ENCODE assay signal across 22 cellular contexts in genomic region chr13:80504453-80504852, GRCh38.
DNase-seq lines count a peak whose midpoint lies in the region; ATAC-seq and TF ChIP-seq lines count a peak whose summit lies in the region.
"Had no signal": no experiment of that assay in that cellular context is flagged by ENCODE, and none has a peak within 500 bp of the region (broad histone marks: within the 10 kb centered on the region; RNA-seq: fewer than 3 reads in every experiment).

No MANE protein-coding gene starts in this region.

- WGBS in endodermal cell (ENCODE audit: insufficient coverage in 1 of 2, insufficient read length in 1 of 2), 2 experiments = 50 to 74% methylated on average over 2 to 4 of the region's 4 CpGs

- no peak overlapping the region for H3K4me3 Mint-ChIP-seq in endodermal cell
- H3K4me3 Mint-ChIP-seq in stimulated activated naive CD8-positive, alpha-beta T cell treated with anti-CD3 and anti-CD28 coated beads, Interleukin-15, amount 100 ng/mL, for 72 hours = no peak overlapping the region
- H3K4me3 Mint-ChIP-seq: CD4-positive, alpha-beta memory T cell had no signal

- ATAC-seq in left cardiac atrium = peak; percentile 38 to 57
- ATAC-seq in stimulated activated naive CD8-positive, alpha-beta T cell treated with anti-CD3 and anti-CD28 coated beads, Interleukin-15, amount 100 ng/mL, for 72 hours = no peak
- ATAC-seq: GM12878, HepG2 had no signal

- H3K36me3 Mint-ChIP-seq in endodermal cell (ENCODE audit: low read depth) = peaks cover 4% of the 10 kb centered on the region
- H3K36me3 Mint-ChIP-seq: CD4-positive, alpha-beta memory T cell had no signal

- POLR2A ChIA-PET in A673 (lab: Charles Lee; ENCODE audit: low non-redundant PET) = no interaction called here

- H3K4me3 ChIP-seq in A673 (ENCODE audit: low read depth, low read length, poor library complexity, severe bottlenecking) = no peak overlapping the region
- H3K4me3 ChIP-seq in choroid plexus epithelial cell (ENCODE audit: low read depth, low read length) = no peak overlapping the region
- no peak overlapping the region for H3K4me3 ChIP-seq in skeletal muscle cell (ENCODE audit: low read depth, low read length)
- H3K4me3 ChIP-seq in endodermal cell (ENCODE audit: low read length) = no peak overlapping the region
- H3K4me3 ChIP-seq: BLaER1, GM12878 had no signal

- H3K9ac ChIP-seq in endodermal cell (ENCODE audit: extremely low read depth, low read length, poor library complexity, severe bottlenecking) = no peak overlapping the region
- H3K9ac ChIP-seq: BLaER1 had no signal

- no peaks in the 10 kb centered on the region for H3K27me3 Mint-ChIP-seq in endodermal cell (ENCODE audit: insufficient read depth)
- no peaks in the 10 kb centered on the region for H3K27me3 Mint-ChIP-seq in stimulated activated naive CD8-positive, alpha-beta T cell treated with anti-CD3 and anti-CD28 coated beads, Interleukin-15, amount 100 ng/mL, for 72 hours
- H3K27me3 Mint-ChIP-seq: CD4-positive, alpha-beta memory T cell had no signal

- CTCF ChIA-PET in A673 (lab: Charles Lee) = no interaction called here

- DNase-seq in A673 (ENCODE audit: low spot score) (peak; percentile 69), choroid plexus epithelial cell (ENCODE audit: low read depth) (peak; percentile 42), left cardiac atrium (no peak), skeletal muscle cell (ENCODE audit: low read depth) (peak; percentile 46), cerebellar nuclear complex (lab: John Stamatoyannopoulos, UW) (no peak), endodermal cell (no peak)
- no peak for DNase-seq in stimulated activated naive CD8-positive, alpha-beta T cell treated with anti-CD3 and anti-CD28 coated beads, Interleukin-15, amount 100 ng/mL, for 72 hours
- DNase-seq: Calu3; CD4-positive, alpha-beta memory T cell; DMS53; EL; GOT3; KBM-7; NCI-H1105; NCI-H1694; NCI-H2081 treated with DMSO at 0.1 percent for 48 hours; NCI-H510A; NCI-H748 treated with DMSO at 0.1 percent for 48 hours; SHP77 had no signal

- no peak for TF ChIP-seq CTCF in A673 (conservative IDR thresholded peaks at IDR 0.05; ENCODE audit: low read depth, low read length)
- TF ChIP-seq CTCF in choroid plexus epithelial cell (conservative IDR thresholded peaks at IDR 0.05; ENCODE audit: low read depth, low read length) = no peak
- TF ChIP-seq CTCF in endodermal cell (conservative IDR thresholded peaks at IDR 0.05) = no peak

- BruUV-seq in A673 (replicated peaks; lab: Mats Ljungman, UMichigan) = no TSS peak

- no peak overlapping the region for H3K27ac Mint-ChIP-seq in endodermal cell
- no peak overlapping the region for H3K27ac Mint-ChIP-seq in stimulated activated naive CD8-positive, alpha-beta T cell treated with anti-CD3 and anti-CD28 coated beads, Interleukin-15, amount 100 ng/mL, for 72 hours
- H3K27ac Mint-ChIP-seq: CD4-positive, alpha-beta memory T cell had no signal

- H3K9me3 Mint-ChIP-seq in endodermal cell = peaks cover 16% of the 10 kb centered on the region
- peaks cover 8 to 27% of the 10 kb centered on the region in 2 donors for H3K9me3 Mint-ChIP-seq in stimulated activated naive CD8-positive, alpha-beta T cell treated with anti-CD3 and anti-CD28 coated beads, Interleukin-15, amount 100 ng/mL, for 72 hours

- H3K4me1 ChIP-seq in A673 (ENCODE audit: insufficient read depth, low read length, poor library complexity, severe bottlenecking) (peaks cover 12% of the 10 kb centered on the region), endodermal cell (ENCODE audit: control insufficient read depth, insufficient read depth, low read length) (no peaks in the 10 kb centered on the region)

- H3K9me3 ChIP-seq in A673 (ENCODE audit: low read depth, low read length, poor library complexity, severe bottlenecking) (peaks cover 13% of the 10 kb centered on the region), endodermal cell (ENCODE audit: control insufficient read depth, low read length) (peaks cover 15% of the 10 kb centered on the region)

- H3K36me3 ChIP-seq in A673 (ENCODE audit: insufficient read depth, low read length, poor library complexity, severe bottlenecking) (no peaks in the 10 kb centered on the region), endodermal cell (ENCODE audit: control insufficient read depth, insufficient read depth, low read length) (no peaks in the 10 kb centered on the region)
- H3K36me3 ChIP-seq: BLaER1 had no signal

- H3K27ac ChIP-seq in A673 (ENCODE audit: low read depth, low read length, poor library complexity, severe bottlenecking) = no peak overlapping the region
- no peak overlapping the region for H3K27ac ChIP-seq in endodermal cell (ENCODE audit: low read depth, low read length)
- H3K27ac ChIP-seq: BLaER1 had no signal

- H3K27me3 ChIP-seq in A673 (replicated peaks; ENCODE audit: insufficient read depth, low read depth, low read length, poor library complexity) (no peaks in the 10 kb centered on the region), endodermal cell (ENCODE audit: control insufficient read depth, insufficient read depth, low read length, poor library complexity, severe bottlenecking) (no peaks in the 10 kb centered on the region)
- H3K27me3 ChIP-seq: BLaER1 had no signal

- H3K4me1 Mint-ChIP-seq in endodermal cell = peaks cover 5% of the 10 kb centered on the region
- H3K4me1 Mint-ChIP-seq in stimulated activated naive CD8-positive, alpha-beta T cell treated with anti-CD3 and anti-CD28 coated beads, Interleukin-15, amount 100 ng/mL, for 72 hours = no peaks in the 10 kb centered on the region
- H3K4me1 Mint-ChIP-seq: CD4-positive, alpha-beta memory T cell had no signal

- intact Hi-C loops in A673 (cut with micrococcal nuclease; ENCODE audit: unreplicated experiment) = no loop called here
- intact Hi-C loops in left cardiac atrium (cut with DNase I) = no loop called here

Comparison
In these comparisons a context has a peak if more than half of its experiments do, and no peak if none do; other contexts are left out.
1. DNase-seq: peak in A673 (single experiment), choroid plexus epithelial cell (single experiment) and skeletal muscle cell (single experiment); none in left cardiac atrium (single experiment), cerebellar nuclear complex (0 of 2), endodermal cell (single experiment) and stimulated activated naive CD8-positive, alpha-beta T cell treated with anti-CD3 and anti-CD28 coated beads, Interleukin-15, amount 100 ng/mL, for 72 hours (0 of 2).